8 cellular contexts compared by ENCODE assay signal in the genomic region with DNA sequence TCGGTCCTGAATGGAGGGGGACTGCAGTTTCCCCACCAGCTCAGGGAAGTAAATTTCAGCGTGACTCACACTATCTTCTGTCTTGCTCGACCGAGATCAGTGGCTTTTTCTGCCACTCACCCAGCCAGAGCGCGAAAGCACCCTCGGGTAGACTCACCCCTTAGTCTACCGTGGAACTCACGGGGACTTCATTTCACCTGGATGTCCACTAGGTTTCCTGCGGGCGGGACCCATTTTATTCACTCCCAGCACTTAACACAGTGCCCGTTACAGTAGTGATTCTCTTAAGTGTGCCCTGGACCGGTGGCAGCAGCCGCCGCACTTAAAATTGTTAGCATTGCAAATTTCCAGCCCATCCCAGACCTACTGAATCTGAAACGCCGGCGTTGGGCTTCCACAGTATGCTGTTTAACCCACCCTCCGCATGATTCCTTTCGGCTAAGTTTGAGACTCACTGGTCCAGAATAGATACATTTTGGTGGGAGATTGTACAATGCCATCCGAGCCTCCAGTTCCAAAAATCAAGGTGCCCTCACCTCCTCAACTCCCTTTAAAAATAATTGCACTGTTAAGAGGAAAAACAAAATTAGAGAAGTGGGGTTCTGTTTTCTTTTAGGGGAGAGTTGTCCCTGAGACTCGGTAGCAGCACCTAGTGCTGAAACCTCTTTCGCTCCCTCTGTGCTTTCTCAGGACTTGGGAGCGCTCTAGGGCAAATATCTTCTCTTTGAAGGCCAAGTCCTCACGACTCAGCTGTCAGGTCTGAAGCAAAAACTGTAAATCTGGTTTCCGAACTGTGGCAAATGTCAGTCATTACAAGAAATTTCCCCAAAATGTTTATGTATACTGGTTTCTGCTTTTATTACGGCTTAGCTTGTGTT. TPM values are rescaled to one million over a fixed set of nuclear protein-coding genes. Genes with fewer than 3 reads are reported as not detected.
DNase-seq lines count a peak whose midpoint lies in the region; ATAC-seq and TF ChIP-seq lines count a peak whose summit lies in the region.

No MANE protein-coding gene starts in this region.

- H4K20me1 ChIP-seq in OCI-LY1 (ENCODE audit: insufficient read depth, low read length), result no peaks in the 10 kb centered on the region

- peak overlapping the region; percentile 80 for H3K27ac Mint-ChIP-seq in MCF 10A (ENCODE audit: low read depth, unreplicated experiment)

- H3K9me3 Mint-ChIP-seq in MCF 10A (ENCODE audit: unreplicated experiment), result no peaks in the 10 kb centered on the region

- POLR2A ChIA-PET in MCF 10A (lab: Yijun Ruan, JAX), result interaction anchor here (0.5 to 5.3 kb wide), 22 partner anchors 9 to 1445 kb away, joined by 3 to 202 read pairs (median 5); partner anchors contain the start of genes FABP7 and SERINC1

- peak overlapping the region; percentile 87 for H3K4me3 Mint-ChIP-seq in MCF 10A (ENCODE audit: unreplicated experiment)

- no peaks in the 10 kb centered on the region for H3K36me3 Mint-ChIP-seq in MCF 10A (ENCODE audit: insufficient read depth, unreplicated experiment)

- no peaks in the 10 kb centered on the region for H3F3A ChIP-seq in OCI-LY1 (ENCODE audit: insufficient read depth, low read length)

- no peaks in the 10 kb centered on the region for H3K79me2 ChIP-seq in OCI-LY1 (ENCODE audit: insufficient read depth, low read length)

- DNase-seq in D341Med (ENCODE audit: low spot score), result peak; percentile 64
- DNase-seq in MCF 10A (ENCODE audit: unreplicated experiment), result peak; percentile 28
- peak; percentile 60 for DNase-seq in kidney glomerular epithelial cell (lab: John Stamatoyannopoulos, UW)
- DNase-seq in stimulated activated CD4-positive, alpha-beta T cell treated with anti-CD3 and anti-CD28 coated beads, Interleukin-4, amount 100 ng/mL, for 24 hours, result peak; percentile 6
- no peak for DNase-seq in effector CD8-positive, alpha-beta T cell (lab: John Stamatoyannopoulos, UW)

- H3K27me3 Mint-ChIP-seq in MCF 10A (ENCODE audit: insufficient read depth, unreplicated experiment), result no peaks in the 10 kb centered on the region

- intact Hi-C loops in MCF 10A (cut with micrococcal nuclease), result loop anchor here (1.0 to 2.0 kb wide), 3 partner anchors 10 to 59 kb away; no protein-coding TSS in a partner anchor

- peak overlapping the region; percentile 3; the same call in 1 of the 2 replicates for H3K4me2 ChIP-seq in OCI-LY1 (ENCODE audit: low read length)

- H3K36me3 ChIP-seq in OCI-LY1 (ENCODE audit: insufficient read depth, low read length), result no peaks in the 10 kb centered on the region

- H2AFZ ChIP-seq in OCI-LY1 (ENCODE audit: low read length), result no peak overlapping the region

- ATAC-seq in GM19324 (IDR thresholded peaks at IDR 0.05; ENCODE audit: low FRiP score, unreplicated experiment) (peak; percentile 53), HG03196 (IDR thresholded peaks at IDR 0.05; ENCODE audit: unreplicated experiment) (peak; percentile 59)

- CTCF ChIA-PET in MCF 10A (lab: Yijun Ruan, JAX), result interaction anchor here (0.6 to 5.6 kb wide), 25 partner anchors 9 to 167 kb away, joined by 3 to 54 read pairs (median 4); no protein-coding TSS in a partner anchor

- H3K9me2 ChIP-seq in OCI-LY1 (ENCODE audit: low read depth, low read length), result no peaks in the 10 kb centered on the region

- H3K4me1 ChIP-seq in OCI-LY1 (ENCODE audit: insufficient read depth, low read length, severe bottlenecking), result no peaks in the 10 kb centered on the region

- peak overlapping the region; percentile 43 for H3K4me3 ChIP-seq in OCI-LY1 (ENCODE audit: low read depth, low read length, poor library complexity, severe bottlenecking)

- TF ChIP-seq CTCF in OCI-LY1 (IDR thresholded peaks at IDR 0.05; ENCODE audit: low read length) (no peak), MCF 10A (IDR thresholded peaks at IDR 0.05; ENCODE audit: unreplicated experiment) (no peak)

- peaks cover 15% of the 10 kb centered on the region for H3K4me1 Mint-ChIP-seq in MCF 10A (ENCODE audit: insufficient read depth, unreplicated experiment)

- H3K9me3 ChIP-seq in OCI-LY1 (ENCODE audit: low read length), result no peaks in the 10 kb centered on the region

- no peak overlapping the region for H3K9ac ChIP-seq in OCI-LY1 (ENCODE audit: low read length)

- no peaks in the 10 kb centered on the region for H3K27me3 ChIP-seq in OCI-LY1 (ENCODE audit: insufficient read depth, low read length)

- H3K27ac ChIP-seq in OCI-LY1 (ENCODE audit: low read depth, low read length, poor library complexity, severe bottlenecking), result no peak overlapping the region

- TSS peak; percentile 35 for BruUV-seq in MCF 10A (replicated peaks; lab: Mats Ljungman, UMichigan)

RNA-seq across cellular contexts. Expression of gene SMPDL3A, which starts 1.0 kb away (rescaled TPM):
- 3.5 and 4.7 TPM in 2 replicates for total RNA-seq in MCF 10A (2022)

RNA-seq across cellular contexts. Expression of gene FABP7, which starts 10.6 kb away (rescaled TPM):
- not detected in 2 replicates for total RNA-seq in MCF 10A (2022)
